Comparison of ENCODE assay signal across 19 cellular contexts in the genomic region with DNA sequence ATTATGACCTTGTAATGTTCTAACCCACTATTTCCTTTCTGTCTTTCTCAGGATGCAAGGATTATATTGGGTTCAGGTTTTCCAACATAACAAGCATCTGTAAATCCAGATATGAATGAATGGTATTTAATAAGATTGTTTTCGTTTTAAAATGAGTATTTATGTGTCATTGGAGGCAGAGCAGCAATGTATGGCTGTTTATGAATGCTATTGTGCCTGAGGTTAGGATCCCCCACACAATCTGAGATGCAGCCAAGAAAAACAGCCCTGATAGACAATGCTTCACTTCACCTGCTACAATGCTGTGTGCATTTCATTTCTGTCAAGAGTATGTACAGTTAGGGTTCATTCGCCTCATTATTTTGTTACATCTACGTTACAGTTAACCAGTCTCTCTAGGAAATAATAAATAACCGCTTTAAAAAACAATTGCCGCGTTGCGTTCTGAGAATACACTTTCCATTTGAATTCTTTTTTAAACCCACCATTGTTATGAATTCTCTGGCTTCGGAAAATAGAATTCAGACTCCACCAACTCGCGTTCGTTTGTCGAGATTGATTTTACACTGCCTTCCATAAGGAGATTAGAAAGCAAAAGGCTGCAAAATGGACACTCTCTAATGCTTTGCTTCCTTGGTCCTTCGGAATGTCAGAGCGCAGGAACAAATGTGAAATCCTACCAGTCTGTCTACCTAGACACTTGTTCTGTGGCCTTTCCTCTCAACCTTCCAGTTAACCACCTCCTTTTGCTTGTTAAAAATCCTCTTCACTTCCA. TPM values are rescaled to one million over a fixed set of nuclear protein-coding genes. Genes with fewer than 3 reads are reported as not detected.
A peak's percentile ranks its signal among the peaks of the same experiment; 100 is the strongest.
DNase-seq lines count a peak whose midpoint lies in the region; ATAC-seq, FAIRE-seq and TF ChIP-seq lines count a peak whose summit lies in the region.
"Had no signal": no experiment of that assay in that cellular context is flagged by ENCODE, and none has a peak within 500 bp of the region (broad histone marks: within the 10 kb centered on the region; RNA-seq: fewer than 3 reads in every experiment).

No MANE protein-coding gene starts in this region.

- no peak for TF ChIP-seq CTCF in endothelial cell of umbilical vein (IDR thresholded peaks at IDR 0.05; ENCODE audit: extremely low read depth in 1 of 2, insufficient read depth in 1 of 2, low read depth in 1 of 2, low read length in 2 of 2)
- TF ChIP-seq CTCF in suprapubic skin (IDR thresholded peaks at IDR 0.05), result no peak

- intact Hi-C loops in endothelial cell of umbilical vein (cut with micrococcal nuclease), result no loop called here

- no peak overlapping the region for H3K4me3 ChIP-seq in endothelial cell of umbilical vein (replicated peaks in 1 of 3; ENCODE audit: insufficient read depth in 1 of 3, low read depth in 1 of 3, low read length in 3 of 3)
- H3K4me3 ChIP-seq in suprapubic skin, result no peak overlapping the region
- H3K4me3 ChIP-seq: A549, colonic mucosa, left lung had no signal

- H3K79me2 ChIP-seq in endothelial cell of umbilical vein (ENCODE audit: control insufficient read depth, insufficient read depth, low read length), result no peaks in the 10 kb centered on the region

- no peaks in the 10 kb centered on the region for H3K36me3 ChIP-seq in endothelial cell of umbilical vein (ENCODE audit: control insufficient read depth in 2 of 2, extremely low read depth in 1 of 2, insufficient read depth in 2 of 2, low read length in 2 of 2)
- no peaks in the 10 kb centered on the region for H3K36me3 ChIP-seq in suprapubic skin
- H3K36me3 ChIP-seq: colonic mucosa, left lung had no signal

- dilution Hi-C loops in endothelial cell of umbilical vein (cut with MboI; ENCODE audit: extremely low pct_ligation_motif_present, low sequenced_read_pairs), result no loop called here

- TF ChIP-seq POLR2A in endothelial cell of umbilical vein (IDR thresholded peaks at IDR 0.05; ENCODE audit: low read depth, low read length) (no peak), suprapubic skin (IDR thresholded peaks at IDR 0.05) (no peak)

- TF ChIP-seq EP300 in suprapubic skin (IDR thresholded peaks at IDR 0.05), result no peak

- FAIRE-seq in endothelial cell of umbilical vein (lab: Jason Lieb, UNC), result no peak
- FAIRE-seq: A549 had no signal

- POLR2A ChIA-PET in endothelial cell of umbilical vein (lab: Charles Lee), result no interaction called here

- no peaks in the 10 kb centered on the region for H3K4me1 ChIP-seq in endothelial cell of umbilical vein (ENCODE audit: control insufficient read depth, extremely low read depth, insufficient read depth, low read length)
- H3K4me1 ChIP-seq in suprapubic skin, result peaks cover 28% of the 10 kb centered on the region
- H3K4me1 ChIP-seq: colonic mucosa, left lung had no signal

- H3K9me1 ChIP-seq in endothelial cell of umbilical vein (replicated peaks; ENCODE audit: control insufficient read depth, extremely low read depth, insufficient read depth, low read length), result no peaks in the 10 kb centered on the region

- CTCF ChIA-PET in endothelial cell of umbilical vein (lab: Charles Lee), result no interaction called here

- no peaks in the 10 kb centered on the region for H4K20me1 ChIP-seq in endothelial cell of umbilical vein (replicated peaks; ENCODE audit: control insufficient read depth, extremely low read depth, insufficient read depth, low read length)

- ATAC-seq in HG02973 (IDR thresholded peaks at IDR 0.05; ENCODE audit: unreplicated experiment), result no peak
- ATAC-seq: left lung; naive thymus-derived CD4-positive, alpha-beta T cell; right cardiac atrium had no signal

- H2AFZ ChIP-seq in endothelial cell of umbilical vein (ENCODE audit: low read depth, low read length), result no peak overlapping the region

- H3K9ac ChIP-seq in endothelial cell of umbilical vein (replicated peaks; ENCODE audit: extremely low read depth, insufficient read depth, low read length), result no peak overlapping the region

- no peaks in the 10 kb centered on the region for H3K9me3 ChIP-seq in endothelial cell of umbilical vein (replicated peaks; ENCODE audit: control insufficient read depth, insufficient read depth, low read length)
- H3K9me3 ChIP-seq in suprapubic skin, result no peaks in the 10 kb centered on the region
- H3K9me3 ChIP-seq: A549, colonic mucosa, left lung had no signal

- H3K27ac ChIP-seq in endothelial cell of umbilical vein (ENCODE audit: insufficient read depth, low read depth, low read length), result no peak overlapping the region
- peak overlapping the region; percentile 17 for H3K27ac ChIP-seq in suprapubic skin
- H3K27ac ChIP-seq: colonic mucosa, left lung had no signal

- DNase-seq in NCI-H2227 (lab: John Stamatoyannopoulos, UW; ENCODE audit: unreplicated experiment) (peak; percentile 59), NCI-H2227 treated with DMSO at 0.1 percent for 48 hours (lab: John Stamatoyannopoulos, UW) (no peak), endothelial cell of umbilical vein (ENCODE audit: low read depth, low spot score) (no peak), suprapubic skin (ENCODE audit: low spot score in 2 of 2) (no peak), ureter (ENCODE audit: low spot score) (no peak), GF-D8 (lab: John Stamatoyannopoulos, UW) (no peak)
- DNase-seq: activated CD4-positive, alpha-beta T cell treated with anti-CD3 and anti-CD28 coated beads, Interleukin-2, amount 10 ng/mL, durations not matched to agents 7 days and 5 days; amygdala; colonic mucosa; left lung; naive thymus-derived CD4-positive, alpha-beta T cell; NCI-H1436; NCI-H526 treated with DMSO at 0.1 percent for 48 hours; right cardiac atrium; Right ventricle myocardium superior; stimulated activated CD4-positive, alpha-beta T cell treated with anti-CD3 and anti-CD28 coated beads, Interleukin-4, amount 100 ng/mL, for 1 hour had no signal

- peaks cover 66 to 89% of the 10 kb centered on the region in 2 experiments for H3K27me3 ChIP-seq in endothelial cell of umbilical vein (ENCODE audit: control insufficient read depth in 2 of 2, insufficient read depth in 2 of 2, low read length in 2 of 2)
- H3K27me3 ChIP-seq in suprapubic skin, result peaks cover 84% of the 10 kb centered on the region

- H3K4me2 ChIP-seq in endothelial cell of umbilical vein (ENCODE audit: insufficient read depth, low read length), result no peak overlapping the region
- H3K4me2 ChIP-seq: A549 had no signal

- WGBS in suprapubic skin, result 32% methylated on average over 14 of the region's 14 CpGs

- BruUV-seq in endothelial cell of umbilical vein (replicated peaks; lab: Mats Ljungman, UMichigan), result no TSS peak

TF ChIP-seq in endothelial cell of umbilical vein, 7 proteins besides CTCF, POLR2A, EP300 and RAD21:
- no peak for TF ChIP-seq MYC (IDR thresholded peaks at IDR 0.05; ENCODE audit: low read depth, low read length)
- TF ChIP-seq EZH2 (IDR thresholded peaks at IDR 0.05; ENCODE audit: borderline replicate concordance, low read depth, low read length, severe bottlenecking), result peak; percentile 38

RNA-seq across cellular contexts. Expression of gene TFAP2A, which starts 19.5 kb away (rescaled TPM):
- 75.0 TPM for polyA plus RNA-seq in PFSK-1 (2012; ENCODE audit: insufficient read length, low read depth)
- total RNA-seq in endothelial cell of umbilical vein (not detected in 2 replicates), suprapubic skin (100 to 1,000 TPM in 1 of 4 donors, 10 to 100 TPM in 3; 86.7 to 135 (median 91.9) TPM), ureter (45.2 TPM)
- 0.06 and 0.11 TPM in 2 replicates for polyA plus RNA-seq in endothelial cell of umbilical vein
- polyA plus RNA-seq in endothelial cell of umbilical vein (2011; cell fraction: cytosol; rRNA removed), result 0.10 and 0.23 TPM in 2 replicates
- 0.43 and 0.57 TPM in 2 replicates for polyA plus RNA-seq in endothelial cell of umbilical vein (2011; cell fraction: nucleus; rRNA removed)
- polyA plus RNA-seq in endothelial cell of umbilical vein (2012), result 0.31 TPM in 1 of 2 replicates, not detected in the other
- not detected in 2 replicates for polyA minus RNA-seq in endothelial cell of umbilical vein
- polyA minus RNA-seq in endothelial cell of umbilical vein (2011; cell fraction: cytosol; rRNA and poly(A)+ RNA removed), result 57.2 TPM
- 0.82 and 0.87 TPM in 2 replicates for polyA minus RNA-seq in endothelial cell of umbilical vein (2011; cell fraction: nucleus; rRNA and poly(A)+ RNA removed)
- total RNA-seq: activated CD4-positive, alpha-beta T cell treated with anti-CD3 and anti-CD28 coated beads, Interleukin-2, amount 10 ng/mL, durations not matched to agents 7 days and 5 days; naive thymus-derived CD4-positive, alpha-beta T cell had no signal
- polyA plus RNA-seq: naive thymus-derived CD4-positive, alpha-beta T cell had no signal

Comparison
In these comparisons a context has a peak if more than half of its experiments do, and no peak if none do; other contexts are left out.
1. RNA of gene TFAP2A, which starts 19.5 kb away (total RNA-seq): 86.7 to 135 TPM in suprapubic skin and 45.2 TPM in ureter (single experiment); not detected in endothelial cell of umbilical vein; every median in the first group is over 10 times any median in the second.